Comparison of ENCODE assay signal across 14 cellular contexts in genomic region chr14:103889313-103890051, GRCh38. TPM values are rescaled to one million over a fixed set of nuclear protein-coding genes. Genes with fewer than 3 reads are reported as not detected.
DNase-seq lines count a peak whose midpoint lies in the region; ATAC-seq and TF ChIP-seq lines count a peak whose summit lies in the region.
"Had no signal": no experiment of that assay in that cellular context is flagged by ENCODE, and none has a peak within 500 bp of the region (broad histone marks: within the 10 kb centered on the region; RNA-seq: fewer than 3 reads in every experiment).

No MANE protein-coding gene starts in this region.

- no peak overlapping the region for H4K91ac ChIP-seq in IMR-90 (ENCODE audit: insufficient read depth, low read depth, low read length)

- H3K9me3 ChIP-seq in IMR-90 (ENCODE audit: control insufficient read depth, insufficient read depth, low read length) (no peaks in the 10 kb centered on the region), lower lobe of right lung (no peaks in the 10 kb centered on the region)

- H3K4me1 Mint-ChIP-seq in chondrocyte (ENCODE audit: low read depth) = peaks cover 4% of the 10 kb centered on the region
- H3K4me1 Mint-ChIP-seq: activated CD4-positive, alpha-beta T cell treated with anti-CD3 and anti-CD28 coated beads, Interleukin-2, amount 10 ng/mL, durations not matched to agents 24 days and 14 days; stimulated activated effector memory CD8-positive, alpha-beta T cell treated with anti-CD3 and anti-CD28 coated beads, Interleukin-12 subunit alpha, Interleukin-12 subunit beta, amount 100 ng/mL, for 72 hours had no signal

- H3K9me1 ChIP-seq in IMR-90 (ENCODE audit: insufficient read depth, low read length) = no peaks in the 10 kb centered on the region

- no peaks in the 10 kb centered on the region for H3K79me1 ChIP-seq in IMR-90 (ENCODE audit: low read depth in 1 of 2, low read length in 2 of 2)

- H2AFZ ChIP-seq in IMR-90 (replicated peaks; ENCODE audit: low read length, poor library complexity) = peak overlapping the region; percentile 19

- H2AK5ac ChIP-seq in IMR-90 (ENCODE audit: low read depth, low read length) = no peak overlapping the region

- H2BK120ac ChIP-seq in IMR-90 (ENCODE audit: low read depth, low read length) = no peak overlapping the region

- H3K18ac ChIP-seq in IMR-90 (ENCODE audit: low read depth, low read length) = no peak overlapping the region

- H3K36me3 ChIP-seq in IMR-90 (ENCODE audit: control insufficient read depth, insufficient read depth, low read length) = no peaks in the 10 kb centered on the region
- no peaks in the 10 kb centered on the region for H3K36me3 ChIP-seq in lower lobe of right lung

- H3K56ac ChIP-seq in IMR-90 (ENCODE audit: extremely low read depth, insufficient read depth, low read length) = no peak overlapping the region

- no peak overlapping the region for H3K4ac ChIP-seq in IMR-90 (ENCODE audit: low read depth, low read length)

- no peak overlapping the region for H2BK15ac ChIP-seq in IMR-90 (ENCODE audit: low read depth, low read length)

- H3K4me3 Mint-ChIP-seq in chondrocyte (ENCODE audit: unreplicated experiment) = no peak overlapping the region
- H3K4me3 Mint-ChIP-seq: activated CD4-positive, alpha-beta T cell treated with anti-CD3 and anti-CD28 coated beads, Interleukin-2, amount 10 ng/mL, durations not matched to agents 24 days and 14 days; nephron; stimulated activated effector memory CD8-positive, alpha-beta T cell treated with anti-CD3 and anti-CD28 coated beads, Interleukin-12 subunit alpha, Interleukin-12 subunit beta, amount 100 ng/mL, for 72 hours had no signal

- CTCF ChIA-PET in IMR-90 (lab: Yijun Ruan, JAX) = no interaction called here

- H4K5ac ChIP-seq in IMR-90 (ENCODE audit: low read depth, low read length) = no peak overlapping the region

- H3K27ac ChIP-seq in IMR-90 (ENCODE audit: insufficient read depth, low read length) = no peak overlapping the region
- peak overlapping the region; percentile 36 for H3K27ac ChIP-seq in lower lobe of right lung

- ATAC-seq in IMR-90 (ENCODE audit: low read depth) = peak; percentile 30; the same call in 1 of the 2 replicates
- ATAC-seq in lower lobe of right lung = peak; percentile 16 to 25
- no peak for ATAC-seq in HG03457 (IDR thresholded peaks at IDR 0.05; ENCODE audit: unreplicated experiment)
- ATAC-seq: stimulated activated effector memory CD8-positive, alpha-beta T cell treated with anti-CD3 and anti-CD28 coated beads, Interleukin-12 subunit alpha, Interleukin-12 subunit beta, amount 100 ng/mL, for 72 hours had no signal

- H3K4me3 ChIP-seq in IMR-90 (ENCODE audit: insufficient read depth, low read depth, low read length) (no peak overlapping the region), choroid plexus epithelial cell (ENCODE audit: low read depth, low read length) (no peak overlapping the region), lower lobe of right lung (no peak overlapping the region)

- H3K9ac ChIP-seq in IMR-90 (ENCODE audit: low read depth, low read length) = no peak overlapping the region

- no peak overlapping the region for H3K4me2 ChIP-seq in IMR-90 (ENCODE audit: low read depth, low read length)

- no peaks in the 10 kb centered on the region; the same call in 1 of the 2 replicates for H3K4me1 ChIP-seq in IMR-90 (ENCODE audit: control insufficient read depth, insufficient read depth, low read length)
- H3K4me1 ChIP-seq in lower lobe of right lung = peaks cover 31% of the 10 kb centered on the region

- H4K20me1 ChIP-seq in IMR-90 (ENCODE audit: insufficient read depth, low read length) = no peaks in the 10 kb centered on the region

- dilution Hi-C loops in IMR-90 (cut with HindIII; ENCODE audit: low sequenced_read_pairs, unreplicated experiment) = no loop called here

- H3K36me3 Mint-ChIP-seq in chondrocyte (ENCODE audit: low read depth) = no peaks in the 10 kb centered on the region
- H3K36me3 Mint-ChIP-seq: stimulated activated effector memory CD8-positive, alpha-beta T cell treated with anti-CD3 and anti-CD28 coated beads, Interleukin-12 subunit alpha, Interleukin-12 subunit beta, amount 100 ng/mL, for 72 hours had no signal

- POLR2A ChIA-PET in IMR-90 (lab: Charles Lee; ENCODE audit: unreplicated experiment) = no interaction called here

- H2BK5ac ChIP-seq in IMR-90 (ENCODE audit: low read depth, low read length, poor library complexity, severe bottlenecking) = no peak overlapping the region

- H2AK9ac ChIP-seq in IMR-90 (replicated peaks; ENCODE audit: low read depth, low read length, poor library complexity) = no peak overlapping the region

- intact Hi-C loops in IMR-90 (cut with micrococcal nuclease) (no loop called here), lower lobe of right lung (cut with DNase I) (no loop called here)

- in situ Hi-C loops in IMR-90 (cut with MboI; ENCODE audit: low sequenced_read_pairs) = no loop called here

- TF ChIP-seq CTCF in IMR-90 (conservative IDR thresholded peaks at IDR 0.05; ENCODE audit: low read depth, low read length) (no peak), choroid plexus epithelial cell (conservative IDR thresholded peaks at IDR 0.05; ENCODE audit: low read depth, low read length) (no peak), lower lobe of right lung (IDR thresholded peaks at IDR 0.05) (no peak), chondrocyte (IDR thresholded peaks at IDR 0.05) (no peak)

- no peak overlapping the region for H3K23ac ChIP-seq in IMR-90 (ENCODE audit: low read depth, low read length)

- BruUV-seq in IMR-90 (replicated peaks; lab: Mats Ljungman, UMichigan) = no TSS peak

- H3K27me3 ChIP-seq in IMR-90 (ENCODE audit: control insufficient read depth, insufficient read depth, low read length) (peaks cover 11% of the 10 kb centered on the region; the same call in 1 of the 2 replicates), lower lobe of right lung (ENCODE audit: low read depth) (no peaks in the 10 kb centered on the region)

- TF ChIP-seq RAD21 in IMR-90 (IDR thresholded peaks at IDR 0.05; ENCODE audit: low read length) = no peak

- no peak overlapping the region for H3K27ac Mint-ChIP-seq in chondrocyte (ENCODE audit: unreplicated experiment)
- H3K27ac Mint-ChIP-seq: activated CD4-positive, alpha-beta T cell treated with anti-CD3 and anti-CD28 coated beads, Interleukin-2, amount 10 ng/mL, durations not matched to agents 24 days and 14 days; nephron; stimulated activated effector memory CD8-positive, alpha-beta T cell treated with anti-CD3 and anti-CD28 coated beads, Interleukin-12 subunit alpha, Interleukin-12 subunit beta, amount 100 ng/mL, for 72 hours had no signal

- DNase-seq in A172 (ENCODE audit: low spot score) (peak; percentile 3), IMR-90 (peak; percentile 20), choroid plexus epithelial cell (ENCODE audit: low read depth) (peak; percentile 35), lower lobe of right lung (peak; percentile 56), chondrocyte (ENCODE audit: low spot score) (no peak), NCI-H2107 treated with DMSO at 0.1 percent for 48 hours (lab: John Stamatoyannopoulos, UW; ENCODE audit: unreplicated experiment) (no peak), DMS153 treated with DMSO at 0.1 percent for 48 hours (lab: John Stamatoyannopoulos, UW; ENCODE audit: unreplicated experiment) (no peak)
- DNase-seq: activated CD4-positive, alpha-beta T cell treated with anti-CD3 and anti-CD28 coated beads, Interleukin-2, amount 10 ng/mL, durations not matched to agents 24 days and 14 days; activated gamma-delta T cell; Karpas-422; NCI-H510A treated with DMSO at 0.1 percent for 48 hours had no signal

- H3K14ac ChIP-seq in IMR-90 (replicated peaks; ENCODE audit: low read depth, low read length) = no peak overlapping the region

- no peaks in the 10 kb centered on the region for H3K9me3 Mint-ChIP-seq in chondrocyte (ENCODE audit: low read depth)
- H3K9me3 Mint-ChIP-seq: activated CD4-positive, alpha-beta T cell treated with anti-CD3 and anti-CD28 coated beads, Interleukin-2, amount 10 ng/mL, durations not matched to agents 24 days and 14 days; nephron; stimulated activated effector memory CD8-positive, alpha-beta T cell treated with anti-CD3 and anti-CD28 coated beads, Interleukin-12 subunit alpha, Interleukin-12 subunit beta, amount 100 ng/mL, for 72 hours had no signal

- H4K8ac ChIP-seq in IMR-90 (ENCODE audit: low read depth in 2 of 2, low read length in 2 of 2) = no peak overlapping the region

- H3K27me3 Mint-ChIP-seq in chondrocyte (ENCODE audit: low read depth) = peaks cover 10% of the 10 kb centered on the region
- H3K27me3 Mint-ChIP-seq: activated CD4-positive, alpha-beta T cell treated with anti-CD3 and anti-CD28 coated beads, Interleukin-2, amount 10 ng/mL, durations not matched to agents 24 days and 14 days had no signal

- no peak for TF ChIP-seq POLR2A in IMR-90 (IDR thresholded peaks at IDR 0.05; ENCODE audit: low read depth, low read length)

- H2BK20ac ChIP-seq in IMR-90 (ENCODE audit: low read depth, low read length) = no peak overlapping the region

- 72% methylated on average over 8 of the region's 31 CpGs; no CpG with 5 or more reads in 1 of the 2 experiments for WGBS in IMR-90 (ENCODE audit: extremely low coverage in 2 of 2, insufficient read length in 1 of 2), 2 experiments

TF ChIP-seq in IMR-90, 13 proteins besides CTCF, POLR2A, EP300 and RAD21 (continues in another document):
- no peak for TF ChIP-seq MAFK (IDR thresholded peaks at IDR 0.05; ENCODE audit: low read depth, low read length)
- no peak for TF ChIP-seq MAZ (IDR thresholded peaks at IDR 0.05; ENCODE audit: borderline replicate concordance, low read depth, low read length)
- TF ChIP-seq CHD1 (IDR thresholded peaks at IDR 0.05; ENCODE audit: low read depth, low read length) = no peak
- no peak for TF ChIP-seq NFE2L2 (IDR thresholded peaks at IDR 0.05; ENCODE audit: low read depth, low read length)

RNA-seq across cellular contexts. Expression of gene TDRD9, which starts 38.8 kb away (rescaled TPM):
- total RNA-seq in A172 (2014; rRNA removed; shearing (Covaris generic)) = not detected in 2 replicates
- total RNA-seq in IMR-90 (2012; rRNA removed) (under 0.01 and 0.18 TPM in 2 replicates), lower lobe of right lung (8.5 TPM), chondrocyte (not detected in 3 replicates)
- polyA plus RNA-seq in IMR-90 (2012; rRNA removed) = 0.07 and 0.09 TPM in 2 replicates
- 0.02 and 0.51 TPM in 2 replicates for polyA plus RNA-seq in IMR-90 (2012; cell fraction: cytosol; rRNA removed)
- 0.10 and 0.30 TPM in 2 replicates for polyA plus RNA-seq in IMR-90 (2012; cell fraction: nucleus; rRNA removed; ENCODE audit: low replicate concordance)

RNA-seq across cellular contexts. Expression of gene PPP1R13B, which starts 42.1 kb away (rescaled TPM):
- total RNA-seq in A172 (2014; rRNA removed; shearing (Covaris generic)) = 4.0 and 4.8 TPM in 2 replicates
- total RNA-seq in IMR-90 (2012; rRNA removed) (1.6 and 2.2 TPM in 2 replicates), lower lobe of right lung (60.6 TPM), chondrocyte (6.6 to 10.1 TPM (median 9.1 TPM) in 3 replicates)
- 2.8 and 3.7 TPM in 2 replicates for polyA plus RNA-seq in IMR-90 (2012; rRNA removed)
- 0.86 and 1.6 TPM in 2 replicates for polyA plus RNA-seq in IMR-90 (2012; cell fraction: cytosol; rRNA removed)
- polyA plus RNA-seq in IMR-90 (2012; cell fraction: nucleus; rRNA removed; ENCODE audit: low replicate concordance) = 16.1 and 16.3 TPM in 2 replicates

RNA-seq across cellular contexts. Expression of gene RD3L, which starts 52.8 kb away (rescaled TPM):
- not detected in 2 replicates for total RNA-seq in A172 (2014; rRNA removed; shearing (Covaris generic))
- total RNA-seq in IMR-90 (2012; rRNA removed) (not detected in 2 replicates), lower lobe of right lung (not detected), chondrocyte (not detected in 3 replicates)
- polyA plus RNA-seq in IMR-90 (2012; rRNA removed) = not detected in 2 replicates
- polyA plus RNA-seq in IMR-90 (2012; cell fraction: cytosol; rRNA removed) = not detected in 2 replicates
- polyA plus RNA-seq in IMR-90 (2012; cell fraction: nucleus; rRNA removed; ENCODE audit: low replicate concordance) = not detected in 2 replicates
- total RNA-seq: activated CD4-positive, alpha-beta T cell treated with anti-CD3 and anti-CD28 coated beads, Interleukin-2, amount 10 ng/mL, durations not matched to agents 24 days and 14 days had no signal

Comparison
In these comparisons a context has a peak if more than half of its experiments do, and no peak if none do; other contexts are left out.
1. DNase-seq: peak in A172 (single experiment), IMR-90 (single experiment), choroid plexus epithelial cell (single experiment) and lower lobe of right lung (single experiment); none in chondrocyte (single experiment), NCI-H2107 treated with DMSO at 0.1 percent for 48 hours (single experiment) and DMS153 treated with DMSO at 0.1 percent for 48 hours (single experiment).